In genomic region chr3:157081681-157082210, GRCh38 we compare ENCODE assay signal across 8 cellular contexts.
DNase-seq lines count a peak whose midpoint lies in the region; ATAC-seq and TF ChIP-seq lines count a peak whose summit lies in the region.

No MANE protein-coding gene starts in this region.

- no peaks in the 10 kb centered on the region for H3K36me3 Mint-ChIP-seq in activated CD4-positive, alpha-beta T cell treated with anti-CD3 and anti-CD28 coated beads, Interleukin-2, amount 10 ng/mL, durations not matched to agents 7 days and 5 days (ENCODE audit: low read depth)
- H3K36me3 Mint-ChIP-seq in effector memory CD8-positive, alpha-beta T cell (ENCODE audit: insufficient read depth) = no peaks in the 10 kb centered on the region
- no peaks in the 10 kb centered on the region for H3K36me3 Mint-ChIP-seq in mesothelial cell of epicardium

- no peaks in the 10 kb centered on the region for H3K9me3 Mint-ChIP-seq in activated CD4-positive, alpha-beta T cell treated with anti-CD3 and anti-CD28 coated beads, Interleukin-2, amount 10 ng/mL, durations not matched to agents 7 days and 5 days
- H3K9me3 Mint-ChIP-seq in effector memory CD8-positive, alpha-beta T cell = no peaks in the 10 kb centered on the region
- H3K9me3 Mint-ChIP-seq in mesothelial cell of epicardium = no peaks in the 10 kb centered on the region

- peaks cover 49% of the 10 kb centered on the region for H3K4me1 Mint-ChIP-seq in activated CD4-positive, alpha-beta T cell treated with anti-CD3 and anti-CD28 coated beads, Interleukin-2, amount 10 ng/mL, durations not matched to agents 7 days and 5 days
- peaks cover 7 to 18% of the 10 kb centered on the region in 2 donors for H3K4me1 Mint-ChIP-seq in effector memory CD8-positive, alpha-beta T cell (ENCODE audit: low read depth in 2 of 2)
- peaks cover 29% of the 10 kb centered on the region for H3K4me1 Mint-ChIP-seq in mesothelial cell of epicardium

- H3K27me3 Mint-ChIP-seq in activated CD4-positive, alpha-beta T cell treated with anti-CD3 and anti-CD28 coated beads, Interleukin-2, amount 10 ng/mL, durations not matched to agents 7 days and 5 days = no peaks in the 10 kb centered on the region
- no peaks in the 10 kb centered on the region for H3K27me3 Mint-ChIP-seq in effector memory CD8-positive, alpha-beta T cell
- no peaks in the 10 kb centered on the region for H3K27me3 Mint-ChIP-seq in mesothelial cell of epicardium (ENCODE audit: low read depth)

- CTCF ChIA-PET in activated CD4-positive, alpha-beta T cell treated with anti-CD3 and anti-CD28 coated beads, Interleukin-2, amount 10 ng/mL, durations not matched to agents 7 days and 5 days (lab: Charles Lee) = interaction anchor here (0.6 to 2.8 kb wide), 24 partner anchors 10 to 572 kb away, joined by 3 to 22 read pairs (median 4); partner anchors contain the start of gene TIPARP

- POLR2A ChIA-PET in activated CD4-positive, alpha-beta T cell treated with anti-CD3 and anti-CD28 coated beads, Interleukin-2, amount 10 ng/mL, durations not matched to agents 7 days and 5 days (lab: Charles Lee) = no interaction called here

- DNase-seq in AG08395 (ENCODE audit: low spot score) = peak; percentile 91
- peak; percentile 88 for DNase-seq in activated CD4-positive, alpha-beta T cell treated with anti-CD3 and anti-CD28 coated beads, Interleukin-2, amount 10 ng/mL, durations not matched to agents 7 days and 5 days
- DNase-seq in effector memory CD8-positive, alpha-beta T cell = peak; percentile 87 to 91 (median 89)
- peak; percentile 83 to 99 for DNase-seq in mesothelial cell of epicardium (ENCODE audit: low spot score in 2 of 2, unreplicated experiment in 2 of 2)
- peak; percentile 73 to 82 for DNase-seq in stimulated activated CD8-positive, alpha-beta memory T cell treated with anti-CD3 and anti-CD28 coated beads, Interleukin-4, amount 100 ng/mL, for 1 hour (ENCODE audit: low read depth in 2 of 2, low spot score in 1 of 2)
- no peak for DNase-seq in DMS53 (lab: John Stamatoyannopoulos, UW)

- peak; percentile 98 for TF ChIP-seq CTCF in mesothelial cell of epicardium (IDR thresholded peaks at IDR 0.05; ENCODE audit: unreplicated experiment)

- peak; percentile 88 for ATAC-seq in GM19395 (IDR thresholded peaks at IDR 0.05; ENCODE audit: unreplicated experiment)
- ATAC-seq in HG03520 (IDR thresholded peaks at IDR 0.05; ENCODE audit: unreplicated experiment) = peak; percentile 72
- peak; percentile 97 for ATAC-seq in effector memory CD8-positive, alpha-beta T cell (replicated peaks)

- peak overlapping the region; percentile 58 for H3K27ac Mint-ChIP-seq in activated CD4-positive, alpha-beta T cell treated with anti-CD3 and anti-CD28 coated beads, Interleukin-2, amount 10 ng/mL, durations not matched to agents 7 days and 5 days
- peak overlapping the region; percentile 74 to 91 for H3K27ac Mint-ChIP-seq in effector memory CD8-positive, alpha-beta T cell
- peak overlapping the region; percentile 77 for H3K27ac Mint-ChIP-seq in mesothelial cell of epicardium

- H3K4me3 Mint-ChIP-seq in activated CD4-positive, alpha-beta T cell treated with anti-CD3 and anti-CD28 coated beads, Interleukin-2, amount 10 ng/mL, durations not matched to agents 7 days and 5 days = no peak overlapping the region
- peak overlapping the region; percentile 31 to 52 for H3K4me3 Mint-ChIP-seq in effector memory CD8-positive, alpha-beta T cell
- peak overlapping the region; percentile 24 for H3K4me3 Mint-ChIP-seq in mesothelial cell of epicardium
